ENCODE assay signal across 2 cellular contexts in genomic region chrX:134735015-134735414, GRCh38.
TF ChIP-seq lines count a peak whose summit lies in the region.

No MANE protein-coding gene starts in this region.

TF ChIP-seq in A549, 52 proteins besides CTCF, POLR2A, EP300 and RAD21:
- TF ChIP-seq HMGXB4 (CRISPR knock-in tag; IDR thresholded peaks at IDR 0.05; ENCODE audit: borderline replicate concordance): no peak

TF ChIP-seq in HepG2, 621 proteins besides CTCF, POLR2A, EP300 and RAD21:
- TF ChIP-seq YY1 (IDR thresholded peaks at IDR 0.05; ENCODE audit: insufficient read depth, insufficient replicate concordance, low read depth, low read length): no peak
- TF ChIP-seq TBX2 (CRISPR knock-in tag; IDR thresholded peaks at IDR 0.05; ENCODE audit: borderline replicate concordance): no peak
- TF ChIP-seq, protein P1, sequence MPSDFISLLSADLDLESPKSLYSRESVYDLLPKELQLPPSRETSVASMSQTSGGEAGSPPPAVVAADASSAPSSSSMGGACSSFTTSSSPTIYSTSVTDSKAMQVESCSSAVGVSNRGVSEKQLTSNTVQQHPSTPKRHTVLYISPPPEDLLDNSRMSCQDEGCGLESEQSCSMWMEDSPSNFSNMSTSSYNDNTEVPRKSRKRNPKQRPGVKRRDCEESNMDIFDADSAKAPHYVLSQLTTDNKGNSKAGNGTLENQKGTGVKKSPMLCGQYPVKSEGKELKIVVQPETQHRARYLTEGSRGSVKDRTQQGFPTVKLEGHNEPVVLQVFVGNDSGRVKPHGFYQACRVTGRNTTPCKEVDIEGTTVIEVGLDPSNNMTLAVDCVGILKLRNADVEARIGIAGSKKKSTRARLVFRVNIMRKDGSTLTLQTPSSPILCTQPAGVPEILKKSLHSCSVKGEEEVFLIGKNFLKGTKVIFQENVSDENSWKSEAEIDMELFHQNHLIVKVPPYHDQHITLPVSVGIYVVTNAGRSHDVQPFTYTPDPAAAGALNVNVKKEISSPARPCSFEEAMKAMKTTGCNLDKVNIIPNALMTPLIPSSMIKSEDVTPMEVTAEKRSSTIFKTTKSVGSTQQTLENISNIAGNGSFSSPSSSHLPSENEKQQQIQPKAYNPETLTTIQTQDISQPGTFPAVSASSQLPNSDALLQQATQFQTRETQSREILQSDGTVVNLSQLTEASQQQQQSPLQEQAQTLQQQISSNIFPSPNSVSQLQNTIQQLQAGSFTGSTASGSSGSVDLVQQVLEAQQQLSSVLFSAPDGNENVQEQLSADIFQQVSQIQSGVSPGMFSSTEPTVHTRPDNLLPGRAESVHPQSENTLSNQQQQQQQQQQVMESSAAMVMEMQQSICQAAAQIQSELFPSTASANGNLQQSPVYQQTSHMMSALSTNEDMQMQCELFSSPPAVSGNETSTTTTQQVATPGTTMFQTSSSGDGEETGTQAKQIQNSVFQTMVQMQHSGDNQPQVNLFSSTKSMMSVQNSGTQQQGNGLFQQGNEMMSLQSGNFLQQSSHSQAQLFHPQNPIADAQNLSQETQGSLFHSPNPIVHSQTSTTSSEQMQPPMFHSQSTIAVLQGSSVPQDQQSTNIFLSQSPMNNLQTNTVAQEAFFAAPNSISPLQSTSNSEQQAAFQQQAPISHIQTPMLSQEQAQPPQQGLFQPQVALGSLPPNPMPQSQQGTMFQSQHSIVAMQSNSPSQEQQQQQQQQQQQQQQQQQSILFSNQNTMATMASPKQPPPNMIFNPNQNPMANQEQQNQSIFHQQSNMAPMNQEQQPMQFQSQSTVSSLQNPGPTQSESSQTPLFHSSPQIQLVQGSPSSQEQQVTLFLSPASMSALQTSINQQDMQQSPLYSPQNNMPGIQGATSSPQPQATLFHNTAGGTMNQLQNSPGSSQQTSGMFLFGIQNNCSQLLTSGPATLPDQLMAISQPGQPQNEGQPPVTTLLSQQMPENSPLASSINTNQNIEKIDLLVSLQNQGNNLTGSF (CRISPR knock-in tag; IDR thresholded peaks at IDR 0.05): no peak
- no peak for TF ChIP-seq MBD4 (IDR thresholded peaks at IDR 0.05; ENCODE audit: borderline replicate concordance, low read length)
- TF ChIP-seq GABPA (IDR thresholded peaks at IDR 0.05; ENCODE audit: low read depth, low read length): no peak
- no peak for TF ChIP-seq GABPA (CRISPR knock-in tag; IDR thresholded peaks at IDR 0.05; ENCODE audit: low read depth)
- no peak for TF ChIP-seq SNAPC4 (CRISPR knock-in tag; IDR thresholded peaks at IDR 0.05)
- TF ChIP-seq GABPB1 (CRISPR knock-in tag; IDR thresholded peaks at IDR 0.05): no peak
- no peak for TF ChIP-seq FOXP1 (IDR thresholded peaks at IDR 0.05)
- TF ChIP-seq FOXP1 (CRISPR knock-in tag; IDR thresholded peaks at IDR 0.05): no peak
- no peak for TF ChIP-seq TEF (CRISPR knock-in tag; IDR thresholded peaks at IDR 0.05)
